ENCODE assay signal across 8 cellular contexts in the genomic region with DNA sequence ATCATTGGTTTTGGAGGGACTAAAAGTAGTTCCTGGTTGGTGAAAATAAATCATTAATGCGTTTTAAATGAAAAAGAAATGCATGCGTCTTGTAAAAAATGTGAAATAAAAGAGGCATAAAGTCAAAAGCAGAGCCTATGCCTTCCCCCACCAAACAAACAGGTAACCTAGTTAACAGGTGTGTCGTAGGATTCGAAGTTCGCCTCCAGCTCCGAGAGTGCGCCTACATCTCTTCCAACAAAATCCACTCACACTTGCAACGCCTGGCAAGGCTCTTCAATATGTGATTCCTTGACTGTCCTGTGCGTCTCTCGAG. TPM values are rescaled to one million over a fixed set of nuclear protein-coding genes. Genes with fewer than 3 reads are reported as not detected.
A peak's percentile ranks its signal among the peaks of the same experiment; 100 is the strongest.
DNase-seq lines count a peak whose midpoint lies in the region; ATAC-seq and TF ChIP-seq lines count a peak whose summit lies in the region.

No MANE protein-coding gene starts in this region.

- H3K9me3 Mint-ChIP-seq in brain = peaks cover 0 to 9% (median 0%) of the 10 kb centered on the region in 5 experiments
- no peaks in the 10 kb centered on the region for H3K9me3 Mint-ChIP-seq in memory B cell

- H3K4me1 ChIP-seq in BE2C = no peaks in the 10 kb centered on the region

- peaks cover 15% of the 10 kb centered on the region for H3K27me3 Mint-ChIP-seq in brain
- no peaks in the 10 kb centered on the region for H3K27me3 Mint-ChIP-seq in memory B cell

- peak overlapping the region; percentile 65 for H3K4me3 ChIP-seq in BE2C (ENCODE audit: low read depth, low read length)

- no peaks in the 10 kb centered on the region for H3K9me3 ChIP-seq in BE2C

- peaks cover 57% of the 10 kb centered on the region for H3K4me1 Mint-ChIP-seq in brain
- peaks cover 18% of the 10 kb centered on the region for H3K4me1 Mint-ChIP-seq in memory B cell

- H3K4me3 Mint-ChIP-seq in brain (peak overlapping the region; percentile 89 to 97 (median 95)), memory B cell (peak overlapping the region; percentile 92)

- TF ChIP-seq CTCF in BE2C (IDR thresholded peaks at IDR 0.05; ENCODE audit: low read depth, low read length) (no peak), brain (conservative IDR thresholded peaks at IDR 0.05) (no peak)

- no peaks in the 10 kb centered on the region for H3K36me3 ChIP-seq in BE2C

- peak; percentile 10 for DNase-seq in BE2C
- no peak for DNase-seq in memory B cell (ENCODE audit: low spot score in 2 of 2)
- no peak for DNase-seq in inferior parietal cortex (ENCODE audit: extremely low spot score)
- no peak for DNase-seq in NCI-H2171 (lab: John Stamatoyannopoulos, UW)
- no peak for DNase-seq in EL

- no peaks in the 10 kb centered on the region for H3K27me3 ChIP-seq in BE2C

- peaks cover 12% of the 10 kb centered on the region for H3K36me3 Mint-ChIP-seq in brain
- H3K36me3 Mint-ChIP-seq in memory B cell = no peaks in the 10 kb centered on the region

- ATAC-seq in HG03025 (IDR thresholded peaks at IDR 0.05; ENCODE audit: low FRiP score, unreplicated experiment) (peak; percentile 3), memory B cell (ENCODE audit: low read depth) (no peak), HG02642 (IDR thresholded peaks at IDR 0.05; ENCODE audit: poor library complexity, unreplicated experiment) (no peak)

- H3K27ac Mint-ChIP-seq in brain = peak overlapping the region; percentile 98 to 100 (median 99)
- peak overlapping the region; percentile 96 for H3K27ac Mint-ChIP-seq in memory B cell

RNA-seq across cellular contexts. Expression of a gene that starts 0.7 kb away (rescaled TPM):
- 30.0 TPM for polyA plus RNA-seq in BE2C (2012; ENCODE audit: insufficient read depth, insufficient read length, low read depth)
- 67.6 TPM for polyA plus RNA-seq in brain (ENCODE audit: insufficient read depth, low read depth, low replicate concordance)
